ENCODE assay signal across 8 cellular contexts in the genomic region with DNA sequence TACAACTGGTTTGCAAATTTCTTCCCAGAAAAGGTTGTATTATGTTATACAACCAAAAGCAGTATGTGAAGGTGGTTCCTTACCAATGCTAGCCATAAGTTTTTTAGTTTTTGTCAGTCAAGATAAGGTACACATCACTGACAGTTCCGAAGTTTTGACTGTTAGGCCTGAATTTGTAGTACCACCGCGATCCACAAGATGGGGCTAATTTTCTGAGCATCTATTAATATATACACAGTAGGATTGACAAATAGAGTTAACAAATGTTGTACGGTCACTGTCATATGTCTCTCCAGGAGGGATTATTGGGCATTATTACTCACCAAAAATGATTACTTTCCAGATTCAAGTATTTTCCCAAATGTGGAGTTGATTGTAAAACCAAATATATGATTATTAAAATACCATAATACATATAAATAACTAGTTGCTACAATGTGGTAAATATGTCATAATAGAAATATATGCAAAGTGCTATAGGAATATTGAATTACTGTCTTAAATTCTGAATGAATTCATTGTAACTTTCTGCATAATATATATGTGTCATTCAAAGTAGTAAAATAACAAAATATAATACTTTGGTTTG. TPM values are rescaled to one million over a fixed set of nuclear protein-coding genes. Genes with fewer than 3 reads are reported as not detected.
A peak's percentile ranks its signal among the peaks of the same experiment; 100 is the strongest.
DNase-seq lines count a peak whose midpoint lies in the region; ATAC-seq, FAIRE-seq and TF ChIP-seq lines count a peak whose summit lies in the region.

No MANE protein-coding gene starts in this region.

- H3K9me1 ChIP-seq in K562 (ENCODE audit: control insufficient read depth, insufficient read depth, low read length), result no peaks in the 10 kb centered on the region

- H3K27me3 Mint-ChIP-seq in immature natural killer cell (ENCODE audit: low read depth in 3 of 3), result no peaks in the 10 kb centered on the region

- intact Hi-C loops in K562 (cut with micrococcal nuclease), result no loop called here

- peak; percentile 24 for DNase-seq in NCI-H2171 treated with DMSO at 0.1 percent for 48 hours (lab: John Stamatoyannopoulos, UW)
- no peak for DNase-seq in NCI-H2171 (lab: John Stamatoyannopoulos, UW)
- peak; percentile 55 for DNase-seq in KBM-7
- DNase-seq in K562 (ENCODE audit: extremely low read depth in 1 of 4, low spot score in 3 of 4), result peak; percentile 9 to 33 (median 13)
- peak in 2 of 3 donors; percentile 3 to 18 for DNase-seq in immature natural killer cell
- DNase-seq in stimulated activated CD4-positive, alpha-beta T cell treated with anti-CD3 and anti-CD28 coated beads, Interleukin-1b, Interleukin-23, amount 100 ng/mL, for 48 hours, result peak; percentile 37

- peak in 2 of 3 experiments; percentile 50 to 55; a peak in 3 of 6 replicates for TF ChIP-seq CTCF in K562 (IDR thresholded peaks at IDR 0.05 in 2 of 3, conservative IDR thresholded peaks at IDR 0.05 in 1 of 3; ENCODE audit: insufficient read depth in 2 of 3, low read depth in 1 of 3, low read length in 3 of 3)

- no peak overlapping the region for H3K4me2 ChIP-seq in K562 (ENCODE audit: insufficient read depth, low read length)

- no peak for TF ChIP-seq POLR2A in K562 (conservative IDR thresholded peaks at IDR 0.05)

- in situ Hi-C loops in KBM-7 (cut with MboI; ENCODE audit: low pct_unique_long_range_greater_than_20kb, low sequenced_read_pairs) (loop anchor here (25.0 kb wide), 1 partner anchor 228 kb away; no protein-coding TSS in a partner anchor), K562 (cut with MboI) (no loop called here)

- TF ChIP-seq EP300 in K562 (IDR thresholded peaks at IDR 0.05; ENCODE audit: low read length), result no peak

- CTCF ChIA-PET in K562 (lab: Yijun Ruan, JAX; ENCODE audit: low intra/inter-chr PET ratio), result no interaction called here

- no peak overlapping the region for H3K4me3 Mint-ChIP-seq in immature natural killer cell

- no peak overlapping the region for H3K27ac ChIP-seq in K562 (ENCODE audit: extremely low read depth, low read depth, low read length)

- H3K79me2 ChIP-seq in K562 (ENCODE audit: control insufficient read depth, insufficient read depth, low read length), result no peaks in the 10 kb centered on the region

- H3K27me3 ChIP-seq in K562 (ENCODE audit: control insufficient read depth in 2 of 2, insufficient read depth in 2 of 2, low read length in 2 of 2), result no peaks in the 10 kb centered on the region

- FAIRE-seq in K562 (lab: Jason Lieb, UNC), result no peak

- ATAC-seq in GM21737 (IDR thresholded peaks at IDR 0.05; ENCODE audit: unreplicated experiment), result peak; percentile 69
- ATAC-seq in SK-N-SH treated with all-trans-retinoic acid at 6 μM for 48 hours, result peak; percentile 76
- 0 out of 3 replicates have a peak, but pooled peaks have one; percentile 47 for ATAC-seq in K562

- H3K9me3 ChIP-seq in K562 (replicated peaks; ENCODE audit: control insufficient read depth, insufficient read depth, low read depth, low read length), result no peaks in the 10 kb centered on the region

- POLR2A ChIA-PET in K562 (lab: Yijun Ruan, JAX), result no interaction called here

- H3K27ac Mint-ChIP-seq in immature natural killer cell, result no peak overlapping the region

- no peak overlapping the region for H2AFZ ChIP-seq in K562 (ENCODE audit: low read depth, low read length)

- no peaks in the 10 kb centered on the region for H3K36me3 ChIP-seq in K562 (ENCODE audit: control insufficient read depth, insufficient read depth, low read length)

- H4K20me1 ChIP-seq in K562 (replicated peaks; ENCODE audit: control insufficient read depth, insufficient read depth, low read length), result no peaks in the 10 kb centered on the region

- no TSS peak for BruUV-seq in K562 (replicated peaks; lab: Mats Ljungman, UMichigan)

- no peaks in the 10 kb centered on the region for H3K4me1 Mint-ChIP-seq in immature natural killer cell

- 4% methylated on average over 4 of the region's 4 CpGs for WGBS in K562 (ENCODE audit: insufficient coverage, low coverage, missing lambda C conversion rate)

- no peak overlapping the region for H3K4me3 ChIP-seq in K562

- peak; percentile 39 to 59; a peak in 3 of 4 replicates for TF ChIP-seq RAD21 in K562 (CRISPR knock-in tag; conservative IDR thresholded peaks at IDR 0.05 in 1 of 2, IDR thresholded peaks at IDR 0.05 in 1 of 2)

- no peaks in the 10 kb centered on the region for H3K4me1 ChIP-seq in K562 (replicated peaks in 1 of 2; ENCODE audit: control insufficient read depth in 2 of 2, insufficient read depth in 2 of 2, low read length in 2 of 2)

- H3K9ac ChIP-seq in K562 (ENCODE audit: insufficient read depth in 1 of 2, low read depth in 2 of 2, low read length in 2 of 2), result no peak overlapping the region

- H3K36me3 Mint-ChIP-seq in immature natural killer cell, result peaks cover 4 to 13% (median 9%) of the 10 kb centered on the region in 3 donors

- H3K9me3 Mint-ChIP-seq in immature natural killer cell, result no peaks in the 10 kb centered on the region

TF ChIP-seq in SK-N-SH treated with all-trans-retinoic acid at 6 μM for 48 hours, 23 proteins besides CTCF, POLR2A, EP300 and RAD21 (continues in another document):
- TF ChIP-seq TOX (CRISPR knock-in tag; IDR thresholded peaks at IDR 0.05; ENCODE audit: borderline replicate concordance), result no peak
- no peak for TF ChIP-seq CSDC2 (CRISPR knock-in tag; IDR thresholded peaks at IDR 0.05)
- TF ChIP-seq, protein P1, sequence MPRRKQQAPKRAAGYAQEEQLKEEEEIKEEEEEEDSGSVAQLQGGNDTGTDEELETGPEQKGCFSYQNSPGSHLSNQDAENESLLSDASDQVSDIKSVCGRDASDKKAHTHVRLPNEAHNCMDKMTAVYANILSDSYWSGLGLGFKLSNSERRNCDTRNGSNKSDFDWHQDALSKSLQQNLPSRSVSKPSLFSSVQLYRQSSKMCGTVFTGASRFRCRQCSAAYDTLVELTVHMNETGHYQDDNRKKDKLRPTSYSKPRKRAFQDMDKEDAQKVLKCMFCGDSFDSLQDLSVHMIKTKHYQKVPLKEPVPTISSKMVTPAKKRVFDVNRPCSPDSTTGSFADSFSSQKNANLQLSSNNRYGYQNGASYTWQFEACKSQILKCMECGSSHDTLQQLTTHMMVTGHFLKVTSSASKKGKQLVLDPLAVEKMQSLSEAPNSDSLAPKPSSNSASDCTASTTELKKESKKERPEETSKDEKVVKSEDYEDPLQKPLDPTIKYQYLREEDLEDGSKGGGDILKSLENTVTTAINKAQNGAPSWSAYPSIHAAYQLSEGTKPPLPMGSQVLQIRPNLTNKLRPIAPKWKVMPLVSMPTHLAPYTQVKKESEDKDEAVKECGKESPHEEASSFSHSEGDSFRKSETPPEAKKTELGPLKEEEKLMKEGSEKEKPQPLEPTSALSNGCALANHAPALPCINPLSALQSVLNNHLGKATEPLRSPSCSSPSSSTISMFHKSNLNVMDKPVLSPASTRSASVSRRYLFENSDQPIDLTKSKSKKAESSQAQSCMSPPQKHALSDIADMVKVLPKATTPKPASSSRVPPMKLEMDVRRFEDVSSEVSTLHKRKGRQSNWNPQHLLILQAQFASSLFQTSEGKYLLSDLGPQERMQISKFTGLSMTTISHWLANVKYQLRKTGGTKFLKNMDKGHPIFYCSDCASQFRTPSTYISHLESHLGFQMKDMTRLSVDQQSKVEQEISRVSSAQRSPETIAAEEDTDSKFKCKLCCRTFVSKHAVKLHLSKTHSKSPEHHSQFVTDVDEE (CRISPR knock-in tag; IDR thresholded peaks at IDR 0.05), result no peak
- TF ChIP-seq ZFP30 (CRISPR knock-in tag; IDR thresholded peaks at IDR 0.05), result no peak

TF ChIP-seq in K562, 482 proteins besides CTCF, POLR2A, EP300 and RAD21:
- TF ChIP-seq SMC3 (conservative IDR thresholded peaks at IDR 0.05; ENCODE audit: insufficient read depth, low read depth, low read length), result 0 out of 2 replicates have a peak, but pooled peaks have one; percentile 17
- TF ChIP-seq, protein P2, sequence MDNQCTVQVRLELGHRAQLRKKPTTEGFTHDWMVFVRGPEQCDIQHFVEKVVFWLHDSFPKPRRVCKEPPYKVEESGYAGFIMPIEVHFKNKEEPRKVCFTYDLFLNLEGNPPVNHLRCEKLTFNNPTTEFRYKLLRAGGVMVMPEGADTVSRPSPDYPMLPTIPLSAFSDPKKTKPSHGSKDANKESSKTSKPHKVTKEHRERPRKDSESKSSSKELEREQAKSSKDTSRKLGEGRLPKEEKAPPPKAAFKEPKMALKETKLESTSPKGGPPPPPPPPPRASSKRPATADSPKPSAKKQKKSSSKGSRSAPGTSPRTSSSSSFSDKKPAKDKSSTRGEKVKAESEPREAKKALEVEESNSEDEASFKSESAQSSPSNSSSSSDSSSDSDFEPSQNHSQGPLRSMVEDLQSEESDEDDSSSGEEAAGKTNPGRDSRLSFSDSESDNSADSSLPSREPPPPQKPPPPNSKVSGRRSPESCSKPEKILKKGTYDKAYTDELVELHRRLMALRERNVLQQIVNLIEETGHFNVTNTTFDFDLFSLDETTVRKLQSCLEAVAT (IDR thresholded peaks at IDR 0.05), result no peak

RNA-seq across cellular contexts. Expression of a gene that starts 28.4 kb away (rescaled TPM):
- not detected in 2 replicates for total RNA-seq in K562 (2011; cell fraction: chromatin; rRNA removed; ENCODE audit: low replicate concordance)
- not detected in 2 replicates for total RNA-seq in K562 (2011; cell fraction: nucleolus; rRNA removed)
- total RNA-seq in K562 (2011; cell fraction: nucleoplasm; rRNA removed), result not detected in 2 replicates
- total RNA-seq in K562 (2014; rRNA removed) (not detected in 2 replicates), K562 (2014; rRNA removed; fragmentation: Illumina TruSeq; extraction: Trizol) (not detected in 2 replicates), K562 (2015; rRNA removed; fragmentation: Illumina TruSeq; extraction: Trizol) (not detected in 2 replicates), K562 (2021) (not detected in 2 replicates)
- polyA plus RNA-seq in K562 (2011; rRNA removed) (not detected in 2 replicates), K562 (2014; fragmentation: Illumina TruSeq; extraction: Trizol) (not detected in 2 replicates), K562 (2014; fragmentation: Nextera tagmentation; extraction: Ambion mirVana) (not detected), K562 (2014; rRNA removed) (not detected in 2 replicates), immature natural killer cell (under 1 TPM in 2 of 3 donors, not detected in 1; 0.12 to 0.34 TPM)
- polyA plus RNA-seq in K562 (2011; cell fraction: cytosol; rRNA removed), result not detected in 2 replicates
- polyA plus RNA-seq in K562 (2011; cell fraction: nucleus; rRNA removed), result not detected in 2 replicates
- polyA plus RNA-seq in K562 (2012), result not detected in 2 replicates
- not detected in 2 replicates for polyA minus RNA-seq in K562 (2011; rRNA and poly(A)+ RNA removed)
- polyA minus RNA-seq in K562 (2011; cell fraction: cytosol; rRNA and poly(A)+ RNA removed), result not detected in 2 replicates
- not detected in 2 replicates for polyA minus RNA-seq in K562 (2011; cell fraction: nucleus; rRNA and poly(A)+ RNA removed)
